Comparison of ENCODE assay signal across 1 cellular context in genomic region chr6:79030511-79030910, GRCh38.
TF ChIP-seq lines count a peak whose summit lies in the region.

No MANE protein-coding gene starts in this region.

TF ChIP-seq in SK-N-SH, 30 proteins besides CTCF, POLR2A, EP300 and RAD21 (continued from another document):
- no peak for TF ChIP-seq ZBTB33 (IDR thresholded peaks at IDR 0.05; ENCODE audit: borderline replicate concordance, low read depth)
- TF ChIP-seq MAX (IDR thresholded peaks at IDR 0.05; ENCODE audit: low read depth) = no peak
- no peak for TF ChIP-seq IRF3 (IDR thresholded peaks at IDR 0.05; ENCODE audit: low read depth, low read length)
- TF ChIP-seq RCOR1 (IDR thresholded peaks at IDR 0.05; ENCODE audit: low read length) = no peak
- TF ChIP-seq SIN3A (IDR thresholded peaks at IDR 0.05; ENCODE audit: borderline replicate concordance, low read depth, low read length) = no peak
